ENCODE assay signal across 34 cellular contexts in the genomic region with DNA sequence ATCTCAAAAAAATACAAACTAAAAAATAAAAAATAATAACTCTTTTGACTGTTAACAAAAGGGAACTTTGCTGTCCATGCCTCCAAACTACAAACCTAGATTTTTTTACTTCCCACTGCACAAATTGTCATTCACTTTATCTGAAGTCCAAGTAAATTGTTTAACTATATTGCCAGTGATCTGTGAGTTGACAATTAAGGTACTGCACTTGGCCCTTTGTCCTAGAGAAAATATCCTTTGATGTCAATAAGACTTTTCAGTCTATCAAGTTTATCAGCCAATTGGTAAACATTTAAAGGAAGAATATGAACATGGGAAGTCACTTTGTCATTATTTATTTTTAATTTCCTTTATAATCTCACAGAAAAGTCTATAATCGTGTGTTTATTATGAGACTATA.
"Had no signal": no experiment of that assay in that cellular context is flagged by ENCODE, and none has a peak within 500 bp of the region (broad histone marks: within the 10 kb centered on the region; RNA-seq: fewer than 3 reads in every experiment).

No MANE protein-coding gene starts in this region.

- H3K27me3 ChIP-seq: adrenal gland, ascending aorta, body of pancreas, brain microvascular endothelial cell, breast epithelium, cardiac muscle cell had no signal

- H3K9me3 ChIP-seq: adrenal gland, ascending aorta, body of pancreas had no signal

- ATAC-seq: activated naive CD4-positive, alpha-beta T cell treated with anti-CD3 and anti-CD28 coated beads, Interleukin-2, amount 50 U/mL, for 72 hours; activated naive CD8-positive, alpha-beta T cell treated with anti-CD3 and anti-CD28 coated beads, Interleukin-2, amount 50 U/mL, for 24 hours; activated T-cell treated with anti-CD3 and anti-CD28 coated beads, Interleukin-2, amount 50 U/mL, for 4 hours; activated T-cell treated with anti-CD3 and anti-CD28 coated beads, Interleukin-2, amount 50 U/mL, for 72 hours; activated T-helper 17 cell treated with anti-CD3 and anti-CD28 coated beads, Interleukin-2, amount 50 U/mL, for 72 hours; body of pancreas had no signal

- H3K4me3 ChIP-seq: adrenal gland, ascending aorta, body of pancreas, breast epithelium, cardiac muscle cell had no signal

- H3K36me3 ChIP-seq: adrenal gland, ascending aorta, brain microvascular endothelial cell, breast epithelium, cardiac muscle cell had no signal

- DNase-seq: activated effector memory CD4-positive, alpha-beta T cell treated with anti-CD3 and anti-CD28 coated beads, Interleukin-2, amount 50 U/mL, for 16 hours; activated effector memory CD4-positive, alpha-beta T cell treated with Interleukin-2 at 50 U/mL for 16 hours; activated gamma-delta T cell; activated gamma-delta T cell treated with Interleukin-2 at 50 U/mL for 16 hours; activated naive CD4-positive, alpha-beta T cell; activated naive CD4-positive, alpha-beta T cell treated with anti-CD3 and anti-CD28 coated beads for 36 hours; activated naive CD4-positive, alpha-beta T cell treated with anti-CD3 and anti-CD28 coated beads, Interleukin-2, amount 10 ng/mL, durations not matched to agents 7 days and 5 days; activated naive CD4-positive, alpha-beta T cell treated with anti-CD3 and anti-CD28 coated beads, Interleukin-2, amount 50 U/mL, for 16 hours; activated naive CD4-positive, alpha-beta T cell treated with Interleukin-2 at 50 U/mL for 16 hours; activated naive CD8-positive, alpha-beta T cell treated with anti-CD3 and anti-CD28 coated beads for 36 hours; activated naive CD8-positive, alpha-beta T cell treated with anti-CD3 and anti-CD28 coated beads, Interleukin-2, amount 10 ng/mL, durations not matched to agents 7 days and 5 days; activated naive CD8-positive, alpha-beta T cell treated with anti-CD3 and anti-CD28 coated beads, Interleukin-2, amount 50 U/mL, for 24 hours; activated T-cell treated with anti-CD3 and anti-CD28 coated beads, Interleukin-2, amount 50 U/mL, for 1 hour; activated T-cell treated with anti-CD3 and anti-CD28 coated beads, Interleukin-2, amount 50 U/mL, for 24 hours; activated T-cell treated with anti-CD3 and anti-CD28 coated beads, Interleukin-2, amount 50 U/mL, for 4 hours; activated T-cell treated with anti-CD3 and anti-CD28 coated beads, Interleukin-2, amount 50 U/mL, for 48 hours; activated T-cell treated with anti-CD3 and anti-CD28 coated beads, Interleukin-2, amount 50 U/mL, for 72 hours; adrenal gland; amniotic stem cell; amygdala; anterior cingulate cortex; aorta; body of pancreas; brain microvascular endothelial cell; caudate nucleus; central memory CD4-positive, alpha-beta T cell; cerebellar nuclear complex had no signal

- H3K27ac ChIP-seq: adrenal gland, ascending aorta, body of pancreas, brain microvascular endothelial cell, breast epithelium, cardiac muscle cell had no signal

- H3K4me1 ChIP-seq: adrenal gland, ascending aorta, body of pancreas, breast epithelium had no signal

- FAIRE-seq: astrocyte, bronchial epithelial cell had no signal
